ENCODE assay signal across 34 cellular contexts in genomic region chr2:144971937-144972336, GRCh38.
"Had no signal": no experiment of that assay in that cellular context is flagged by ENCODE, and none has a peak within 500 bp of the region (broad histone marks: within the 10 kb centered on the region; RNA-seq: fewer than 3 reads in every experiment).

No MANE protein-coding gene starts in this region.

- DNase-seq: activated B cell treated with CpG ODN at 0.5 μM for 24 hours; activated CD4-positive, alpha-beta memory T cell treated with anti-CD3 and anti-CD28 coated beads for 36 hours; activated CD4-positive, alpha-beta T cell treated with anti-CD3 and anti-CD28 coated beads for 4 hours; activated CD4-positive, alpha-beta T cell treated with anti-CD3 and anti-CD28 coated beads, Interleukin-2, amount 10 ng/mL, durations not matched to agents 24 days and 14 days; activated CD4-positive, alpha-beta T cell treated with anti-CD3 and anti-CD28 coated beads, Interleukin-2, amount 50 U/mL, for 1 hour; activated CD4-positive, alpha-beta T cell treated with anti-CD3 and anti-CD28 coated beads, Interleukin-2, amount 50 U/mL, for 4 hours; activated CD4-positive, CD25-positive, alpha-beta regulatory T cell treated with anti-CD3 and anti-CD28 coated beads, Interleukin-2, amount 50 U/mL, for 72 hours; activated CD8-positive, alpha-beta memory T cell treated with anti-CD3 and anti-CD28 coated beads, Interleukin-2, amount 50 U/mL, for 4 hours; activated CD8-positive, alpha-beta T cell treated with anti-CD3 and anti-CD28 coated beads for 36 hours; activated effector memory CD4-positive, alpha-beta T cell treated with anti-CD3 and anti-CD28 coated beads, Interleukin-2, amount 50 U/mL, for 16 hours; activated gamma-delta T cell treated with Interleukin-2 at 50 U/mL for 16 hours; activated naive CD4-positive, alpha-beta T cell; activated naive CD4-positive, alpha-beta T cell treated with anti-CD3 and anti-CD28 coated beads for 36 hours; activated naive CD4-positive, alpha-beta T cell treated with anti-CD3 and anti-CD28 coated beads, Interleukin-2, amount 50 U/mL, for 16 hours; activated naive CD8-positive, alpha-beta T cell treated with anti-CD3 and anti-CD28 coated beads for 36 hours; activated T-cell treated with anti-CD3 and anti-CD28 coated beads for 4 hours; activated T-cell treated with anti-CD3 and anti-CD28 coated beads, Interleukin-2, amount 50 U/mL, for 1 hour; activated T-cell treated with anti-CD3 and anti-CD28 coated beads, Interleukin-2, amount 50 U/mL, for 4 hours; activated T-cell treated with anti-CD3 and anti-CD28 coated beads, Interleukin-2, amount 50 U/mL, for 72 hours; adrenal gland; amniotic stem cell; aorta; body of pancreas; brain microvascular endothelial cell; central memory CD4-positive, alpha-beta T cell; T-helper 2 cell; T-helper 9 cell had no signal

- H3K27ac ChIP-seq: adrenal gland, body of pancreas, brain microvascular endothelial cell, breast epithelium, VCaP had no signal

- H3K9me3 ChIP-seq: adrenal gland had no signal

- H3K36me3 Mint-ChIP-seq: activated CD4-positive, alpha-beta memory T cell treated with anti-CD3 and anti-CD28 coated beads for 36 hours; activated naive CD8-positive, alpha-beta T cell treated with anti-CD3 and anti-CD28 coated beads for 36 hours had no signal

- H3K4me3 ChIP-seq: adrenal gland, body of pancreas, breast epithelium had no signal

- H3K27me3 Mint-ChIP-seq: activated B cell treated with CpG ODN at 0.5 μM for 24 hours; activated CD4-positive, alpha-beta memory T cell treated with anti-CD3 and anti-CD28 coated beads for 36 hours; activated CD4-positive, alpha-beta T cell treated with anti-CD3 and anti-CD28 coated beads, Interleukin-2, amount 10 ng/mL, durations not matched to agents 24 days and 14 days; activated naive CD8-positive, alpha-beta T cell treated with anti-CD3 and anti-CD28 coated beads for 36 hours had no signal

- H3K4me3 Mint-ChIP-seq: activated B cell treated with CpG ODN at 0.5 μM for 24 hours; activated CD4-positive, alpha-beta memory T cell treated with anti-CD3 and anti-CD28 coated beads for 36 hours; activated CD4-positive, alpha-beta T cell treated with anti-CD3 and anti-CD28 coated beads, Interleukin-2, amount 10 ng/mL, durations not matched to agents 24 days and 14 days; activated CD8-positive, alpha-beta T cell treated with anti-CD3 and anti-CD28 coated beads for 36 hours; activated naive CD4-positive, alpha-beta T cell treated with anti-CD3 and anti-CD28 coated beads for 36 hours; activated naive CD8-positive, alpha-beta T cell treated with anti-CD3 and anti-CD28 coated beads for 36 hours; activated T-cell treated with anti-CD3 and anti-CD28 coated beads, Interleukin-2, amount 50 U/mL, for 4 hours; activated T-cell treated with anti-CD3 and anti-CD28 coated beads, Interleukin-2, amount 50 U/mL, for 72 hours; activated T-helper 1 cell treated with anti-CD3 and anti-CD28 coated beads, Interleukin-12 subunit alpha, Interleukin-12 subunit beta, Interleukin-2, Interleukin-4 antibody, amounts not matched to agents 30 ng/mL and 10 ng/mL and 1 ng/mL, durations not matched to agents 14 hours and 24 hours and 36 hours; activated T-helper 17 cell treated with anti-CD3 and anti-CD28 coated beads, Interleukin-2, amount 50 U/mL, for 72 hours; T-helper 1 cell treated with Interleukin-12 subunit alpha and Interleukin-12 subunit beta and Interleukin-4 antibody, amounts not matched to agents 30 μg/mL and 1 μg/mL, for 36 hours; T-helper 2 cell treated with Interferon-gamma antibody and Interleukin-4, amounts not matched to agents 5 μg/mL and 100 μg/mL, for 36 hours had no signal

- H3K27me3 ChIP-seq: adrenal gland, body of pancreas, brain microvascular endothelial cell, breast epithelium had no signal

- H3K27ac Mint-ChIP-seq: activated B cell treated with CpG ODN at 0.5 μM for 24 hours; activated CD4-positive, alpha-beta memory T cell treated with anti-CD3 and anti-CD28 coated beads for 36 hours; activated CD4-positive, alpha-beta T cell treated with anti-CD3 and anti-CD28 coated beads, Interleukin-2, amount 10 ng/mL, durations not matched to agents 24 days and 14 days; activated CD8-positive, alpha-beta T cell treated with anti-CD3 and anti-CD28 coated beads for 36 hours; activated naive CD4-positive, alpha-beta T cell treated with anti-CD3 and anti-CD28 coated beads for 36 hours; activated naive CD4-positive, alpha-beta T cell treated with anti-CD3 and anti-CD28 coated beads, Interleukin-2, amount 50 U/mL, for 72 hours; activated naive CD8-positive, alpha-beta T cell treated with anti-CD3 and anti-CD28 coated beads for 36 hours; activated T-cell treated with anti-CD3 and anti-CD28 coated beads, Interleukin-2, amount 50 U/mL, for 72 hours; activated T-helper 1 cell treated with anti-CD3 and anti-CD28 coated beads, Interleukin-12 subunit alpha, Interleukin-12 subunit beta, Interleukin-2, Interleukin-4 antibody, amounts not matched to agents 30 ng/mL and 10 ng/mL and 1 ng/mL, durations not matched to agents 14 hours and 24 hours and 36 hours; activated T-helper 17 cell treated with anti-CD3 and anti-CD28 coated beads, Interleukin-2, amount 50 U/mL, for 72 hours; T-helper 1 cell treated with Interleukin-12 subunit alpha and Interleukin-12 subunit beta and Interleukin-4 antibody, amounts not matched to agents 30 μg/mL and 1 μg/mL, for 36 hours; T-helper 2 cell treated with Interferon-gamma antibody and Interleukin-4, amounts not matched to agents 5 μg/mL and 100 μg/mL, for 36 hours had no signal

- H3K4me1 Mint-ChIP-seq: activated B cell treated with CpG ODN at 0.5 μM for 24 hours; activated CD4-positive, alpha-beta T cell treated with anti-CD3 and anti-CD28 coated beads, Interleukin-2, amount 10 ng/mL, durations not matched to agents 24 days and 14 days; activated naive CD8-positive, alpha-beta T cell treated with anti-CD3 and anti-CD28 coated beads for 36 hours; activated T-helper 17 cell treated with anti-CD3 and anti-CD28 coated beads, Interleukin-2, amount 50 U/mL, for 72 hours had no signal

- H3K36me3 ChIP-seq: adrenal gland, brain microvascular endothelial cell, breast epithelium had no signal
